Comparison of ENCODE assay signal across 8 cellular contexts in genomic region chr2:37324786-37325624, GRCh38. TPM values are rescaled to one million over a fixed set of nuclear protein-coding genes. Genes with fewer than 3 reads are reported as not detected.
A peak's percentile ranks its signal among the peaks of the same experiment; 100 is the strongest.
DNase-seq lines count a peak whose midpoint lies in the region; ATAC-seq and TF ChIP-seq lines count a peak whose summit lies in the region.

Gene PRKD3 (minus strand): TSS chr2:37324833. CDS start chr2:37316524, 8,309 bp downstream.

- H3K4me1 ChIP-seq in CD4-positive, CD25-positive, alpha-beta regulatory T cell (ENCODE audit: control insufficient read depth, insufficient read depth, low read length, poor library complexity, severe bottlenecking) = peaks cover 29% of the 10 kb centered on the region
- H3K4me1 ChIP-seq in Peyer's patch = peaks cover 0 to 19% (median 0%) of the 10 kb centered on the region in 4 donors
- peaks cover 9% of the 10 kb centered on the region for H3K4me1 ChIP-seq in testis

- peak within 1 kb of the TSS; percentile 94 to 98 (median 96) for H3K27ac Mint-ChIP-seq in CD4-positive, CD25-positive, alpha-beta regulatory T cell
- peak within 1 kb of the TSS; percentile 97 for H3K27ac Mint-ChIP-seq in nephron progenitor cell

- H3K27ac ChIP-seq in CD4-positive, CD25-positive, alpha-beta regulatory T cell (ENCODE audit: insufficient read depth, low read length, poor library complexity, severe bottlenecking) = peak within 1 kb of the TSS; percentile 42
- H3K27ac ChIP-seq in Peyer's patch = peak within 1 kb of the TSS; percentile 83 to 93 (median 91)
- H3K27ac ChIP-seq in testis = peak within 1 kb of the TSS; percentile 88 to 95

- intact Hi-C loops in testis (cut with DNase I; ENCODE audit: low total_unique reads) = no loop called here

- H3K27me3 ChIP-seq in CD4-positive, CD25-positive, alpha-beta regulatory T cell (ENCODE audit: control insufficient read depth, insufficient read depth, low read length) = peaks cover 16% of the 10 kb centered on the region
- H3K27me3 ChIP-seq in Peyer's patch (no peaks in the 10 kb centered on the region), testis (no peaks in the 10 kb centered on the region)

- peak within 1 kb of the TSS; percentile 95 to 99 (median 98) for H3K4me3 Mint-ChIP-seq in CD4-positive, CD25-positive, alpha-beta regulatory T cell
- peak within 1 kb of the TSS; percentile 95 for H3K4me3 Mint-ChIP-seq in nephron progenitor cell

- H3K9me3 ChIP-seq in CD4-positive, CD25-positive, alpha-beta regulatory T cell (ENCODE audit: control insufficient read depth in 2 of 2, low read length in 2 of 2) = no peaks in the 10 kb centered on the region
- H3K9me3 ChIP-seq in Peyer's patch (no peaks in the 10 kb centered on the region), testis (no peaks in the 10 kb centered on the region)

- peaks cover 0 to 2% (median 0%) of the 10 kb centered on the region in 7 donors for H3K9me3 Mint-ChIP-seq in CD4-positive, CD25-positive, alpha-beta regulatory T cell
- H3K9me3 Mint-ChIP-seq in nephron progenitor cell = no peaks in the 10 kb centered on the region

- H3K36me3 Mint-ChIP-seq in CD4-positive, CD25-positive, alpha-beta regulatory T cell = no peaks in the 10 kb centered on the region
- peaks cover 6% of the 10 kb centered on the region for H3K36me3 Mint-ChIP-seq in nephron progenitor cell (ENCODE audit: low read depth)

- TF ChIP-seq CTCF in Peyer's patch (IDR thresholded peaks at IDR 0.05) = peak in 1 of 6 experiments; percentile 3
- no peak for TF ChIP-seq CTCF in fibroblast of pulmonary artery (IDR thresholded peaks at IDR 0.05; ENCODE audit: low read length, missing control alignments)
- TF ChIP-seq CTCF in nephron progenitor cell (IDR thresholded peaks at IDR 0.05) = no peak
- no peak for TF ChIP-seq CTCF in testis (IDR thresholded peaks at IDR 0.05)

- H3K4me3 ChIP-seq in CD4-positive, CD25-positive, alpha-beta regulatory T cell (ENCODE audit: low read depth, low read length) = peak within 1 kb of the TSS; percentile 93
- H3K4me3 ChIP-seq in Peyer's patch (peak within 1 kb of the TSS; percentile 81 to 98 (median 92)), fibroblast of pulmonary artery (replicated peaks; ENCODE audit: low read depth, low read length) (peak within 1 kb of the TSS; percentile 77), testis (peak within 1 kb of the TSS; percentile 83)

- peaks cover 17 to 39% (median 20%) of the 10 kb centered on the region in 4 donors for H3K4me1 Mint-ChIP-seq in CD4-positive, CD25-positive, alpha-beta regulatory T cell
- H3K4me1 Mint-ChIP-seq in nephron progenitor cell = peaks cover 33% of the 10 kb centered on the region

- TF ChIP-seq POLR2A in Peyer's patch (IDR thresholded peaks at IDR 0.05) = no peak
- TF ChIP-seq POLR2A in testis (IDR thresholded peaks at IDR 0.05) = peak; percentile 2

- 1% methylated on average over 10 to 72 of the region's 79 CpGs for WGBS in testis, 2 donors

- no peaks in the 10 kb centered on the region for H3K36me3 ChIP-seq in CD4-positive, CD25-positive, alpha-beta regulatory T cell (ENCODE audit: control insufficient read depth, insufficient read depth, low read length)
- H3K36me3 ChIP-seq in Peyer's patch (no peaks in the 10 kb centered on the region), testis (ENCODE audit: low read depth, missing control alignments) (no peaks in the 10 kb centered on the region)

- DNase-seq in CD4-positive, CD25-positive, alpha-beta regulatory T cell = peak; percentile 36 to 68 (median 65)
- DNase-seq in Peyer's patch = peak in 2 of 3 donors; percentile 56 to 85
- peak; percentile 66 for DNase-seq in activated effector memory CD4-positive, alpha-beta T cell treated with Interleukin-2 at 50 U/mL for 16 hours
- DNase-seq in fibroblast of pulmonary artery (ENCODE audit: low read depth) = peak; percentile 42
- DNase-seq in nephron progenitor cell = peak; percentile 85
- peak; percentile 80 for DNase-seq in testis

- H3K27me3 Mint-ChIP-seq in CD4-positive, CD25-positive, alpha-beta regulatory T cell = peaks cover 51% of the 10 kb centered on the region
- peaks cover 36% of the 10 kb centered on the region for H3K27me3 Mint-ChIP-seq in nephron progenitor cell (ENCODE audit: low read depth, poor library complexity)

- peak; percentile 60 to 82 for ATAC-seq in CD4-positive, CD25-positive, alpha-beta regulatory T cell (ENCODE audit: low read depth in 2 of 2)
- ATAC-seq in GM19351 (IDR thresholded peaks at IDR 0.05; ENCODE audit: unreplicated experiment) (peak; percentile 65), HG03442 (IDR thresholded peaks at IDR 0.05; ENCODE audit: unreplicated experiment) (peak; percentile 43)

RNA-seq across cellular contexts. Expression of gene PRKD3, which starts in this region (rescaled TPM):
- 19.7 TPM for total RNA-seq in CD4-positive, CD25-positive, alpha-beta regulatory T cell
- 10 to 100 TPM in 2 of 4 donors, 1 to 10 TPM in 2; 5.3 to 16.9 (median 12.2) TPM for polyA plus RNA-seq in CD4-positive, CD25-positive, alpha-beta regulatory T cell
- total RNA-seq in Peyer's patch (10 to 100 TPM in 3 of 4 donors, 1 to 10 TPM in 1; 9.5 to 80.0 (median 20.3) TPM), testis (10 to 100 TPM; 46.0 to 78.1 TPM)
- polyA plus RNA-seq in testis (ENCODE audit: insufficient read depth, low read depth, low replicate concordance) = 52.3 TPM

Comparison
In these comparisons a context has a peak if more than half of its experiments do, and no peak if none do; other contexts are left out.
1. Peak in every context shown above with its lines: DNase-seq, ATAC-seq, H3K4me3 ChIP-seq and H3K27ac ChIP-seq.